In the genomic region with DNA sequence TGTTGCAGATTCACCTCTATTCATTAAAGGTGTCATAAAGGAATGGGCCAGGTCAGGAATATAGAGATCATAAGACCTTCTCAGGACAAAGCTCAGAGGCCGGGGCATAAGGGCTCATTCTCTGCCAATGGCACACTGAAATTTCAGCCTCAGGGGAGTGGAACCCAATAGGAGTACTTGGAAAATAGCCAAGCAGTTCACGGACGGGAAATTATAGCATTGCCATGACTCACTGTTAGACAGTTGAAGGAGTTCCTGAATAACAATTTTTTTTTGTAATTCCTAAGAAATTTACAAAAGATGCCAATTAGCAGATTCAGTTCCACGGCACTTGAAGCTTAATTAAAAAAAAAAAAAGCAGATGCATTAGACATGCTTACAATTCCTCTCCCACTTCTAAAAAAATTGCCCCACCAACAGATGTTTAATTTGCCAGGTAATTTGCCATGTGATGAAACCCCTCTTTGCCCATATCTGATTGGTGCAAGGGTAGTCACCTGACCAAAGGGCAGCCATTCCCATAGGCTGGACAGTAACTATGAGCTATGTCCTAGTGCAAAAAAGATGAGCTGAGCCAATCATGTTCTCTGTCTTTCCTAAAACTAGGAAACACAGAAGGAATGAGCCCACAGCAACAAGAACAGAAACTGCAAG, we compare ENCODE assay signal across 9 cellular contexts. TPM values are rescaled to one million over a fixed set of nuclear protein-coding genes. Genes with fewer than 3 reads are reported as not detected.
DNase-seq lines count a peak whose midpoint lies in the region; ATAC-seq and TF ChIP-seq lines count a peak whose summit lies in the region.
"Had no signal": no experiment of that assay in that cellular context is flagged by ENCODE, and none has a peak within 500 bp of the region (broad histone marks: within the 10 kb centered on the region; RNA-seq: fewer than 3 reads in every experiment).

No MANE protein-coding gene starts in this region.

- ATAC-seq in psoas muscle (peak; percentile 76 to 83 (median 78)), GM18868 (IDR thresholded peaks at IDR 0.05; ENCODE audit: unreplicated experiment) (no peak)

- no peaks in the 10 kb centered on the region for H3K36me3 ChIP-seq in psoas muscle (ENCODE audit: insufficient read depth in 1 of 2, low read depth in 1 of 2)

- peak overlapping the region; percentile 83 for H3K27ac ChIP-seq in psoas muscle
- H3K27ac ChIP-seq: parathyroid adenoma had no signal

- WGBS in psoas muscle, 3 donors, result 2 to 8% (median 4%) methylated on average over 4 of the region's 4 CpGs

- no peaks in the 10 kb centered on the region for H3K9me3 ChIP-seq in psoas muscle

- no peak for TF ChIP-seq CTCF in psoas muscle (IDR thresholded peaks at IDR 0.05)

- no peaks in the 10 kb centered on the region for H3K27me3 ChIP-seq in psoas muscle (ENCODE audit: insufficient read depth in 3 of 3, low read length in 2 of 3)

- no peak overlapping the region for H3K4me3 ChIP-seq in psoas muscle

- peak; percentile 72 for DNase-seq in GM04504 (ENCODE audit: low read depth)
- DNase-seq in NCI-H345 (lab: John Stamatoyannopoulos, UW), result peak; percentile 62
- peak; percentile 96 for DNase-seq in dermis blood vessel endothelial cell
- peak; percentile 34 to 62 for DNase-seq in psoas muscle
- no peak for DNase-seq in activated CD8-positive, alpha-beta memory T cell treated with anti-CD3 and anti-CD28 coated beads, Interleukin-2, amount 50 U/mL, for 48 hours
- DNase-seq in GOT3 (lab: John Stamatoyannopoulos, UW), result no peak
- no peak for DNase-seq in OCI-M2 (lab: John Stamatoyannopoulos, UW; ENCODE audit: unreplicated experiment)

- intact Hi-C loops in psoas muscle (cut with DNase I), result loop anchor here in 1 of 2 donors (5.0 kb wide), 1 partner anchor 74 kb away; no protein-coding TSS in a partner anchor

- peaks cover 44% of the 10 kb centered on the region for H3K4me1 ChIP-seq in psoas muscle
- H3K4me1 ChIP-seq: parathyroid adenoma had no signal

RNA-seq across cellular contexts. Expression of a gene that starts 58.6 kb away (rescaled TPM):
- total RNA-seq in dermis blood vessel endothelial cell (3.9 and 6.0 TPM in 2 replicates), psoas muscle (10 to 100 TPM; 12.5 to 30.8 (median 20.0) TPM)
- 10 to 100 TPM in 1 of 3 donors, 1 to 10 TPM in 2; 6.2 to 12.8 (median 6.6) TPM for polyA plus RNA-seq in psoas muscle

RNA-seq across cellular contexts. Expression of a gene that starts 58.7 kb away (rescaled TPM):
- total RNA-seq in dermis blood vessel endothelial cell (75.6 and 91.2 TPM in 2 replicates), psoas muscle (10 to 100 TPM; 49.5 to 76.9 (median 65.8) TPM)
- 10 to 100 TPM; 34.9 to 71.5 (median 40.9) TPM for polyA plus RNA-seq in psoas muscle

Comparison
In these comparisons a context has a peak if more than half of its experiments do, and no peak if none do; other contexts are left out.
1. DNase-seq: peak in GM04504 (single experiment), NCI-H345 (single experiment), dermis blood vessel endothelial cell (single experiment) and psoas muscle (2 of 2); none in activated CD8-positive, alpha-beta memory T cell treated with anti-CD3 and anti-CD28 coated beads, Interleukin-2, amount 50 U/mL, for 48 hours (single experiment), GOT3 (single experiment) and OCI-M2 (single experiment).